Comparison of ENCODE assay signal across 28 cellular contexts in genomic region chr7:46549347-46549746, GRCh38.
"Had no signal": no experiment of that assay in that cellular context is flagged by ENCODE, and none has a peak within 500 bp of the region (broad histone marks: within the 10 kb centered on the region; RNA-seq: fewer than 3 reads in every experiment).

No MANE protein-coding gene starts in this region.

- H3K27me3 ChIP-seq: ascending aorta, body of pancreas, cardiac muscle cell, Peyer's patch, SJSA1 had no signal

- H3K36me3 Mint-ChIP-seq: activated naive CD4-positive, alpha-beta T cell treated with anti-CD3 and anti-CD28 coated beads, Interleukin-2, amount 50 U/mL, for 72 hours had no signal

- H3K27ac ChIP-seq: ascending aorta, body of pancreas, cardiac muscle cell, RWPE1, SJSA1 had no signal

- H3K9me3 Mint-ChIP-seq: activated B cell treated with CpG ODN at 0.5 μM for 24 hours; activated naive CD8-positive, alpha-beta T cell treated with anti-CD3 and anti-CD28 coated beads, Interleukin-2, amount 50 U/mL, for 24 hours; activated T-cell treated with anti-CD3 and anti-CD28 coated beads, Interleukin-2, amount 50 U/mL, for 4 hours had no signal

- H3K27me3 Mint-ChIP-seq: activated B cell treated with CpG ODN at 0.5 μM for 24 hours; activated CD4-positive, alpha-beta T cell treated with anti-CD3 and anti-CD28 coated beads, Interleukin-2, amount 10 ng/mL, durations not matched to agents 24 days and 14 days; activated naive CD8-positive, alpha-beta T cell treated with anti-CD3 and anti-CD28 coated beads, Interleukin-2, amount 50 U/mL, for 24 hours had no signal

- ATAC-seq: activated naive CD4-positive, alpha-beta T cell treated with anti-CD3 and anti-CD28 coated beads, Interleukin-2, amount 50 U/mL, for 72 hours; activated naive CD8-positive, alpha-beta T cell treated with anti-CD3 and anti-CD28 coated beads, Interleukin-2, amount 50 U/mL, for 24 hours; activated T-cell treated with anti-CD3 and anti-CD28 coated beads, Interleukin-2, amount 50 U/mL, for 4 hours; body of pancreas; SK-N-SH treated with all-trans-retinoic acid at 6 μM for 48 hours had no signal

- H3K4me3 Mint-ChIP-seq: activated B cell treated with CpG ODN at 0.5 μM for 24 hours; activated CD4-positive, alpha-beta T cell treated with anti-CD3 and anti-CD28 coated beads, Interleukin-2, amount 10 ng/mL, durations not matched to agents 24 days and 14 days; activated naive CD8-positive, alpha-beta T cell treated with anti-CD3 and anti-CD28 coated beads, Interleukin-2, amount 50 U/mL, for 24 hours; activated T-cell treated with anti-CD3 and anti-CD28 coated beads, Interleukin-2, amount 50 U/mL, for 4 hours had no signal

- DNase-seq: activated B cell treated with CpG ODN at 0.5 μM for 24 hours; activated CD4-positive, alpha-beta T cell treated with anti-CD3 and anti-CD28 coated beads for 1 hour; activated CD4-positive, alpha-beta T cell treated with anti-CD3 and anti-CD28 coated beads, Interleukin-2, amount 10 ng/mL, durations not matched to agents 24 days and 14 days; activated CD4-positive, alpha-beta T cell treated with anti-CD3 and anti-CD28 coated beads, Interleukin-2, amount 50 U/mL, for 48 hours; activated CD8-positive, alpha-beta memory T cell treated with anti-CD3 and anti-CD28 coated beads for 24 hours; activated effector memory CD4-positive, alpha-beta T cell treated with anti-CD3 and anti-CD28 coated beads, Interleukin-2, amount 50 U/mL, for 16 hours; activated naive CD4-positive, alpha-beta T cell treated with Interleukin-2 at 50 U/mL for 16 hours; activated naive CD8-positive, alpha-beta T cell treated with anti-CD3 and anti-CD28 coated beads, Interleukin-2, amount 50 U/mL, for 24 hours; activated T-cell treated with anti-CD3 and anti-CD28 coated beads, Interleukin-2, amount 50 U/mL, for 4 hours; amniotic stem cell; body of pancreas; KG1; MV-4-11; NCI-H1092 treated with DMSO at 0.1 percent for 48 hours; NCI-H1417 treated with DMSO at 0.1 percent for 48 hours; NCI-H1694; NCI-H2029; NCI-H446; NCI-H524; Peyer's patch; SHP77; SW 1271 had no signal

- H3K27ac Mint-ChIP-seq: activated B cell treated with CpG ODN at 0.5 μM for 24 hours; activated CD4-positive, alpha-beta T cell treated with anti-CD3 and anti-CD28 coated beads, Interleukin-2, amount 10 ng/mL, durations not matched to agents 24 days and 14 days; activated naive CD4-positive, alpha-beta T cell treated with anti-CD3 and anti-CD28 coated beads, Interleukin-2, amount 50 U/mL, for 72 hours; activated naive CD8-positive, alpha-beta T cell treated with anti-CD3 and anti-CD28 coated beads, Interleukin-2, amount 50 U/mL, for 24 hours had no signal

- H3K9me3 ChIP-seq: ascending aorta, body of pancreas, Peyer's patch, SJSA1 had no signal

- H3K4me3 ChIP-seq: ascending aorta, body of pancreas, cardiac muscle cell, Peyer's patch, SJSA1 had no signal

- H3K36me3 ChIP-seq: ascending aorta, cardiac muscle cell, Peyer's patch, SJSA1 had no signal

- H3K4me1 Mint-ChIP-seq: activated B cell treated with CpG ODN at 0.5 μM for 24 hours; activated CD4-positive, alpha-beta T cell treated with anti-CD3 and anti-CD28 coated beads, Interleukin-2, amount 10 ng/mL, durations not matched to agents 24 days and 14 days; activated naive CD8-positive, alpha-beta T cell treated with anti-CD3 and anti-CD28 coated beads, Interleukin-2, amount 50 U/mL, for 24 hours had no signal

- H3K4me1 ChIP-seq: ascending aorta, body of pancreas, Peyer's patch had no signal
